8 cellular contexts compared by ENCODE assay signal in genomic region chrX:154372612-154373022, GRCh38. TPM values are rescaled to one million over a fixed set of nuclear protein-coding genes. Genes with fewer than 3 reads are reported as not detected.
DNase-seq lines count a peak whose midpoint lies in the region; ATAC-seq and TF ChIP-seq lines count a peak whose summit lies in the region.

No MANE protein-coding gene starts in this region.

- H3K4me1 Mint-ChIP-seq in CD4-positive, alpha-beta memory T cell: peaks cover 3 to 33% (median 25%) of the 10 kb centered on the region in 4 donors
- H3K4me1 Mint-ChIP-seq in nephron progenitor cell: peaks cover 14% of the 10 kb centered on the region

- H3K27me3 ChIP-seq in CD4-positive, alpha-beta memory T cell (ENCODE audit: insufficient read depth, low read length): no peaks in the 10 kb centered on the region

- DNase-seq in CD4-positive, alpha-beta memory T cell: peak; percentile 27 to 66 (median 42)
- peak; percentile 37 for DNase-seq in astrocyte of the spinal cord (ENCODE audit: low read depth, low spot score)
- DNase-seq in nephron progenitor cell: no peak
- no peak for DNase-seq in NCI-H187 treated with DMSO at 0.1 percent for 48 hours (lab: John Stamatoyannopoulos, UW)

- H3K27ac ChIP-seq in CD4-positive, alpha-beta memory T cell (ENCODE audit: low read depth, low read length): peak overlapping the region; percentile 92

- H3K27me3 Mint-ChIP-seq in CD4-positive, alpha-beta memory T cell: no peaks in the 10 kb centered on the region
- H3K27me3 Mint-ChIP-seq in nephron progenitor cell (ENCODE audit: low read depth, poor library complexity): no peaks in the 10 kb centered on the region

- H3K4me3 Mint-ChIP-seq in CD4-positive, alpha-beta memory T cell: peak overlapping the region; percentile 74 to 89 (median 84)
- peak overlapping the region; percentile 63 for H3K4me3 Mint-ChIP-seq in nephron progenitor cell

- TF ChIP-seq CTCF in astrocyte of the spinal cord (IDR thresholded peaks at IDR 0.05; ENCODE audit: low read depth, low read length) (no peak), nephron progenitor cell (IDR thresholded peaks at IDR 0.05) (no peak)

- H3K4me3 ChIP-seq in CD4-positive, alpha-beta memory T cell (ENCODE audit: low read length in 2 of 2): peak overlapping the region in 1 of 2 donors; percentile 59
- peak overlapping the region; percentile 44 for H3K4me3 ChIP-seq in astrocyte of the spinal cord (ENCODE audit: low read depth, low read length)

- H3K9me3 Mint-ChIP-seq in CD4-positive, alpha-beta memory T cell: no peaks in the 10 kb centered on the region
- H3K9me3 Mint-ChIP-seq in nephron progenitor cell: peaks cover 37% of the 10 kb centered on the region

- CTCF ChIA-PET in CD4-positive, alpha-beta memory T cell (lab: Charles Lee; ENCODE audit: partially characterized antibody): interaction anchor here (0.6 to 2.0 kb wide), 17 partner anchors 11 to 427 kb away, joined by 3 to 12 read pairs (median 4); partner anchors contain the start of gene RPL10

- H3K36me3 ChIP-seq in CD4-positive, alpha-beta memory T cell (ENCODE audit: insufficient read depth, low read length): peaks cover 5% of the 10 kb centered on the region

- intact Hi-C loops in CD4-positive, alpha-beta memory T cell (cut with micrococcal nuclease): loop anchor here (1.0 to 10.0 kb wide), 3 partner anchors 162 to 398 kb away; partner anchors contain the start of genes HCFC1, MECP2 and TMEM187

- peak overlapping the region; percentile 88 to 95 (median 95) for H3K27ac Mint-ChIP-seq in CD4-positive, alpha-beta memory T cell
- no peak overlapping the region for H3K27ac Mint-ChIP-seq in nephron progenitor cell

- peaks cover 4 to 24% of the 10 kb centered on the region in 2 donors for H3K36me3 Mint-ChIP-seq in CD4-positive, alpha-beta memory T cell
- no peaks in the 10 kb centered on the region for H3K36me3 Mint-ChIP-seq in nephron progenitor cell (ENCODE audit: low read depth)

- peaks cover 43% of the 10 kb centered on the region for H3K4me1 ChIP-seq in CD4-positive, alpha-beta memory T cell (ENCODE audit: insufficient read depth, low read length)

- H3K9me3 ChIP-seq in CD4-positive, alpha-beta memory T cell (ENCODE audit: control insufficient read depth in 1 of 2, low read length in 2 of 2): no peaks in the 10 kb centered on the region

- in situ Hi-C loops in astrocyte of the spinal cord (cut with HindIII; ENCODE audit: low sequenced_read_pairs): no loop called here

- peak; percentile 37 for ATAC-seq in HG03354 (IDR thresholded peaks at IDR 0.05; ENCODE audit: poor library complexity, severe bottlenecking, unreplicated experiment)
- ATAC-seq in HG02870 (IDR thresholded peaks at IDR 0.05; ENCODE audit: unreplicated experiment): no peak
- no peak for ATAC-seq in HG02938 (IDR thresholded peaks at IDR 0.05; ENCODE audit: unreplicated experiment)
- no peak for ATAC-seq in HG03432 (IDR thresholded peaks at IDR 0.05; ENCODE audit: unreplicated experiment)

- POLR2A ChIA-PET in CD4-positive, alpha-beta memory T cell (lab: Charles Lee; ENCODE audit: partially characterized antibody): interaction anchor here (0.8 to 4.6 kb wide), 13 partner anchors 9 to 447 kb away, joined by 3 to 22 read pairs (median 4); partner anchors contain the start of genes RPL10 and SLC10A3

RNA-seq across cellular contexts. Expression of gene FLNA, which starts 1.8 kb away (rescaled TPM):
- 100 to 1,000 TPM; 839 to 871 TPM for total RNA-seq in CD4-positive, alpha-beta memory T cell
- polyA plus RNA-seq in CD4-positive, alpha-beta memory T cell: 100 to 1,000 TPM in 1 of 2 donors, 10 to 100 TPM in 1; 87.4 to 683 TPM

RNA-seq across cellular contexts. Expression of gene EMD, which starts 6.5 kb away (rescaled TPM):
- 10 to 100 TPM; 84.3 to 88.7 TPM for total RNA-seq in CD4-positive, alpha-beta memory T cell
- polyA plus RNA-seq in CD4-positive, alpha-beta memory T cell: 10 to 100 TPM; 30.3 to 38.2 TPM

RNA-seq across cellular contexts. Expression of gene RPL10, which starts 25.6 kb away (rescaled TPM):
- total RNA-seq in CD4-positive, alpha-beta memory T cell: 1,000 to 10,000 TPM; 5,157 to 5,386 TPM
- polyA plus RNA-seq in CD4-positive, alpha-beta memory T cell: 1,000 to 10,000 TPM; 4,018 to 5,740 TPM

RNA-seq across cellular contexts. Expression of gene DNASE1L1, which starts 36.4 kb away (rescaled TPM):
- 10 to 100 TPM; 25.3 to 26.3 TPM for total RNA-seq in CD4-positive, alpha-beta memory T cell
- 10 to 100 TPM; 14.0 to 16.2 TPM for polyA plus RNA-seq in CD4-positive, alpha-beta memory T cell

RNA-seq across cellular contexts. Expression of gene TAFAZZIN, which starts 38.7 kb away (rescaled TPM):
- total RNA-seq in CD4-positive, alpha-beta memory T cell: 100 to 1,000 TPM; 139 to 141 TPM
- polyA plus RNA-seq in CD4-positive, alpha-beta memory T cell: 10 to 100 TPM; 47.3 to 48.2 TPM

Comparison
In these comparisons a context has a peak if more than half of its experiments do, and no peak if none do; other contexts are left out.
1. DNase-seq: peak in CD4-positive, alpha-beta memory T cell (5 of 5) and astrocyte of the spinal cord (single experiment); none in nephron progenitor cell (single experiment) and NCI-H187 treated with DMSO at 0.1 percent for 48 hours (single experiment).